In the genomic region with DNA sequence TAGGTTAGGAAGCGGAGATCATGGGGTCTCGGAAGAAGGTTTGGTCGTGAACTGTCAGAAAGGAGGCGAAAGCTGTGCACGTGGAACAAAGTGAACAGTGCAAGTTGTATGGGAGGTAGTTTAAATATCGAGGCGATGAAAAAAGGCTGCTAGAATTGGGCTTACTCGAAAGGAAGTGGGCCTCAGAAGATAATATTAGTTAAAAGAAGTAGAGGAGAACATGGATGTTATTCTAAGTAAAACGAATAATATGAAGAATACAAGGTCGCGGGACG, we compare ENCODE assay signal across 8 cellular contexts. TPM values are rescaled to one million over a fixed set of nuclear protein-coding genes. Genes with fewer than 3 reads are reported as not detected.
DNase-seq lines count a peak whose midpoint lies in the region; ATAC-seq and TF ChIP-seq lines count a peak whose summit lies in the region.

No MANE protein-coding gene starts in this region.

- peak overlapping the region; percentile 71 to 90 for H3K9ac ChIP-seq in liver (ENCODE audit: low read depth in 1 of 2, low read length in 2 of 2)

- H3K4me3 ChIP-seq in ACC112 (ENCODE audit: low read depth, low read length) (peak overlapping the region; percentile 81), HEK293 (ENCODE audit: low read depth, low read length) (peak overlapping the region; percentile 92), liver (ENCODE audit: low read depth in 1 of 3, low read length in 3 of 3) (peak overlapping the region; percentile 89 to 97 (median 96)), upper lobe of right lung (peak overlapping the region; percentile 89)

- H3K27ac Mint-ChIP-seq in activated naive CD8-positive, alpha-beta T cell treated with anti-CD3 and anti-CD28 coated beads, Interleukin-2, amount 50 U/mL, for 24 hours, result peak overlapping the region; percentile 97

- intact Hi-C loops in upper lobe of right lung (cut with DNase I), result no loop called here

- peaks cover 76% of the 10 kb centered on the region for H3K79me2 ChIP-seq in ACC112 (ENCODE audit: control insufficient read depth, insufficient read depth, low read length, unreplicated experiment)

- POLR2A ChIA-PET in HEK293 (lab: Yijun Ruan, JAX), result interaction anchor here (0.9 kb wide), 1 partner anchor 26 kb away, joined by 3 read pairs; no protein-coding TSS in a partner anchor

- TF ChIP-seq RAD21 in liver (IDR thresholded peaks at IDR 0.05), result no peak

- no peaks in the 10 kb centered on the region for H3K9me3 Mint-ChIP-seq in activated naive CD8-positive, alpha-beta T cell treated with anti-CD3 and anti-CD28 coated beads, Interleukin-2, amount 50 U/mL, for 24 hours

- H3K4me1 ChIP-seq in ACC112 (ENCODE audit: control insufficient read depth, insufficient read depth, low read length, unreplicated experiment) (peaks cover 16% of the 10 kb centered on the region), HEK293 (ENCODE audit: control insufficient read depth, insufficient read depth, low read length) (peaks cover 7% of the 10 kb centered on the region; the same call in 1 of the 2 replicates), liver (ENCODE audit: control insufficient read depth in 4 of 4, insufficient read depth in 4 of 4, low read length in 3 of 4) (peaks cover 3 to 40% (median 28%) of the 10 kb centered on the region in 4 donors), upper lobe of right lung (peaks cover 33% of the 10 kb centered on the region)

- H3K27me3 ChIP-seq in ACC112 (ENCODE audit: insufficient read depth, low read length) (no peaks in the 10 kb centered on the region), liver (ENCODE audit: control insufficient read depth in 4 of 4, insufficient read depth in 4 of 4, low read length in 3 of 4) (no peaks in the 10 kb centered on the region), upper lobe of right lung (no peaks in the 10 kb centered on the region)

- no peaks in the 10 kb centered on the region; the same call in 1 of the 2 replicates for H3K36me3 ChIP-seq in ACC112 (ENCODE audit: insufficient read depth, low read length)
- H3K36me3 ChIP-seq in HEK293 (ENCODE audit: control insufficient read depth in 2 of 2, insufficient read depth in 1 of 2, low read length in 2 of 2), result peaks cover 4 to 24% of the 10 kb centered on the region in 2 experiments; a peak in 1 of 3 replicates
- H3K36me3 ChIP-seq in liver (ENCODE audit: control insufficient read depth in 4 of 4, insufficient read depth in 3 of 4, low read depth in 1 of 4, low read length in 3 of 4), result peaks cover 0 to 6% (median 3%) of the 10 kb centered on the region in 4 donors
- H3K36me3 ChIP-seq in upper lobe of right lung, result peaks cover 9% of the 10 kb centered on the region

- no peak for ATAC-seq in activated naive CD8-positive, alpha-beta T cell treated with anti-CD3 and anti-CD28 coated beads, Interleukin-2, amount 50 U/mL, for 24 hours
- no peak for ATAC-seq in upper lobe of right lung
- no peak for ATAC-seq in HG03565 (IDR thresholded peaks at IDR 0.05; ENCODE audit: unreplicated experiment)

- H3K27ac ChIP-seq in ACC112 (ENCODE audit: low read depth, low read length), result no peak overlapping the region; the same call in 1 of the 2 replicates
- H3K27ac ChIP-seq in HEK293 (ENCODE audit: extremely low read depth, low read depth, low read length), result peak overlapping the region; percentile 1; the same call in 1 of the 2 replicates
- H3K27ac ChIP-seq in liver (ENCODE audit: low read depth in 1 of 2, low read length in 2 of 2), result peak overlapping the region; percentile 35 to 67
- H3K27ac ChIP-seq in upper lobe of right lung, result peak overlapping the region; percentile 90

- peak overlapping the region; percentile 53 for H2AFZ ChIP-seq in ACC112 (ENCODE audit: low read length, unreplicated experiment)

- H3K9me3 ChIP-seq in HEK293 (ENCODE audit: control insufficient read depth, insufficient read depth, low read depth, low read length), result no peaks in the 10 kb centered on the region
- H3K9me3 ChIP-seq in liver (ENCODE audit: control insufficient read depth in 4 of 4, low read length in 3 of 4), result no peaks in the 10 kb centered on the region
- H3K9me3 ChIP-seq in upper lobe of right lung, result no peaks in the 10 kb centered on the region

- CTCF ChIA-PET in HEK293 (lab: Yijun Ruan, JAX), result interaction anchor here (0.9 kb wide), 1 partner anchor 174 kb away, joined by 3 read pairs; no protein-coding TSS in a partner anchor

- no peak for DNase-seq in activated naive CD8-positive, alpha-beta T cell treated with anti-CD3 and anti-CD28 coated beads, Interleukin-2, amount 50 U/mL, for 24 hours
- DNase-seq in upper lobe of right lung (no peak), pons (ENCODE audit: low spot score) (no peak)
- no peak for DNase-seq in activated CD8-positive, alpha-beta memory T cell treated with anti-CD3 and anti-CD28 coated beads, Interleukin-2, amount 50 U/mL, for 48 hours

- no peak for TF ChIP-seq CTCF in HEK293 (tag by site-specific recombination; IDR thresholded peaks at IDR 0.05)
- no peak for TF ChIP-seq CTCF in liver (IDR thresholded peaks at IDR 0.05; ENCODE audit: low read depth, low read length, missing input control)
- no peak for TF ChIP-seq CTCF in upper lobe of right lung (IDR thresholded peaks at IDR 0.05)

- peaks cover 42% of the 10 kb centered on the region for H3K36me3 Mint-ChIP-seq in activated naive CD8-positive, alpha-beta T cell treated with anti-CD3 and anti-CD28 coated beads, Interleukin-2, amount 50 U/mL, for 24 hours (ENCODE audit: low read depth)

- no peaks in the 10 kb centered on the region for H3K27me3 Mint-ChIP-seq in activated naive CD8-positive, alpha-beta T cell treated with anti-CD3 and anti-CD28 coated beads, Interleukin-2, amount 50 U/mL, for 24 hours

- H3K4me3 Mint-ChIP-seq in activated naive CD8-positive, alpha-beta T cell treated with anti-CD3 and anti-CD28 coated beads, Interleukin-2, amount 50 U/mL, for 24 hours, result peak overlapping the region; percentile 99

- under 1% methylated on average over 12 of the region's 12 CpGs for WGBS in liver

- peaks cover 56% of the 10 kb centered on the region for H3K4me1 Mint-ChIP-seq in activated naive CD8-positive, alpha-beta T cell treated with anti-CD3 and anti-CD28 coated beads, Interleukin-2, amount 50 U/mL, for 24 hours

TF ChIP-seq in HEK293, 187 proteins besides CTCF, POLR2A, EP300 and RAD21 (continues in another document):
- TF ChIP-seq ZNF311 (tag by site-specific recombination; IDR thresholded peaks at IDR 0.05; ENCODE audit: borderline replicate concordance) (no peak), ZNF24 (tag by site-specific recombination; IDR thresholded peaks at IDR 0.05) (no peak), ZNF366 (tag by site-specific recombination; conservative IDR thresholded peaks at IDR 0.05) (0 out of 2 replicates have a peak, but pooled peaks have one; percentile 5), ZNF335 (tag by site-specific recombination; conservative IDR thresholded peaks at IDR 0.05) (peak; percentile 42)
- TF ChIP-seq, protein P1, sequence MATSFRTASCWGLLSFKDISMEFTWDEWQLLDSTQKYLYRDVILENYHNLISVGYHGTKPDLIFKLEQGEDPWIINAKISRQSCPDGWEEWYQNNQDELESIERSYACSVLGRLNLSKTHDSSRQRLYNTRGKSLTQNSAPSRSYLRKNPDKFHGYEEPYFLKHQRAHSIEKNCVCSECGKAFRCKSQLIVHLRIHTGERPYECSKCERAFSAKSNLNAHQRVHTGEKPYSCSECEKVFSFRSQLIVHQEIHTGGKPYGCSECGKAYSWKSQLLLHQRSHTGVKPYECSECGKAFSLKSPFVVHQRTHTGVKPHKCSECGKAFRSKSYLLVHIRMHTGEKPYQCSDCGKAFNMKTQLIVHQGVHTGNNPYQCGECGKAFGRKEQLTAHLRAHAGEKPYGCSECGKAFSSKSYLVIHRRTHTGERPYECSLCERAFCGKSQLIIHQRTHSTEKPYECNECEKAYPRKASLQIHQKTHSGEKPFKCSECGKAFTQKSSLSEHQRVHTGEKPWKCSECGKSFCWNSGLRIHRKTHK (tag by site-specific recombination; IDR thresholded peaks at IDR 0.05), result no peak

TF ChIP-seq in liver, 16 proteins besides CTCF, POLR2A, EP300 and RAD21:
- TF ChIP-seq YY1 (IDR thresholded peaks at IDR 0.05) (peak; percentile 10), TAF1 (conservative IDR thresholded peaks at IDR 0.05) (no peak)

RNA-seq across cellular contexts. Expression of a gene that starts 0.6 kb away (rescaled TPM):
- total RNA-seq in liver (10 to 100 TPM in 1 of 2 donors, 1 to 10 TPM in 1; 4.4 to 24.5 TPM), upper lobe of right lung (16.8 TPM)
- 10 to 100 TPM in 1 of 2 donors, 1 to 10 TPM in 1; 9.1 to 14.0 TPM for polyA plus RNA-seq in liver

RNA-seq across cellular contexts. Expression of a gene that starts 0.7 kb away (rescaled TPM):
- total RNA-seq in liver (10 to 100 TPM; 10.5 to 16.8 TPM), upper lobe of right lung (32.4 TPM)
- 1 to 10 TPM; 3.0 to 7.6 TPM for polyA plus RNA-seq in liver
